9 cellular contexts compared by ENCODE assay signal in genomic region chr6:73566954-73567591, GRCh38. TPM values are rescaled to one million over a fixed set of nuclear protein-coding genes. Genes with fewer than 3 reads are reported as not detected.
DNase-seq lines count a peak whose midpoint lies in the region; ATAC-seq and TF ChIP-seq lines count a peak whose summit lies in the region.
"Had no signal": no experiment of that assay in that cellular context is flagged by ENCODE, and none has a peak within 500 bp of the region (broad histone marks: within the 10 kb centered on the region; RNA-seq: fewer than 3 reads in every experiment).

No MANE protein-coding gene starts in this region.

- intact Hi-C loops in right lobe of liver (cut with DNase I) (no loop called here), upper lobe of right lung (cut with DNase I) (no loop called here)

- no peaks in the 10 kb centered on the region for H3K9me3 ChIP-seq in right lobe of liver
- no peaks in the 10 kb centered on the region for H3K9me3 ChIP-seq in upper lobe of right lung

- H3K36me3 ChIP-seq in right lobe of liver (no peaks in the 10 kb centered on the region), upper lobe of right lung (no peaks in the 10 kb centered on the region)

- H3K27me3 ChIP-seq in right lobe of liver (no peaks in the 10 kb centered on the region), upper lobe of right lung (no peaks in the 10 kb centered on the region)

- peak; percentile 61 for TF ChIP-seq POLR2A in right lobe of liver (IDR thresholded peaks at IDR 0.05)

- TF ChIP-seq CTCF in cardiac fibroblast (IDR thresholded peaks at IDR 0.05; ENCODE audit: low read depth, low read length), result no peak
- no peak for TF ChIP-seq CTCF in right lobe of liver (IDR thresholded peaks at IDR 0.05)
- no peak for TF ChIP-seq CTCF in upper lobe of right lung (IDR thresholded peaks at IDR 0.05)

- WGBS in right lobe of liver (ENCODE audit: insufficient coverage, low coverage, low lambda C conversion rate, missing lambda C conversion rate), result 17% methylated on average over 8 of the region's 8 CpGs

- H3K4me3 ChIP-seq in cardiac fibroblast (replicated peaks in 1 of 2; ENCODE audit: low read depth in 2 of 2, low read length in 2 of 2), result no peak overlapping the region
- no peak overlapping the region for H3K4me3 ChIP-seq in right lobe of liver
- no peak overlapping the region for H3K4me3 ChIP-seq in upper lobe of right lung

- peak overlapping the region; percentile 88 to 95 (median 92) for H3K27ac ChIP-seq in right lobe of liver
- H3K27ac ChIP-seq in upper lobe of right lung, result no peak overlapping the region

- DNase-seq in HuH-7.5 (ENCODE audit: low spot score), result peak; percentile 81
- peak; percentile 62 to 88 for DNase-seq in cardiac fibroblast (ENCODE audit: low read depth in 2 of 2)
- peak; percentile 78 to 95 (median 87) for DNase-seq in right lobe of liver
- peak; percentile 74 for DNase-seq in upper lobe of right lung
- DNase-seq in AML-193 (lab: John Stamatoyannopoulos, UW), result no peak
- no peak for DNase-seq in stimulated activated CD4-positive, alpha-beta T cell treated with anti-CD3 and anti-CD28 coated beads, Interleukin-12 subunit alpha, Interleukin-12 subunit beta, amount 100 ng/mL, for 4 hours
- DNase-seq: activated naive CD4-positive, alpha-beta T cell treated with anti-CD3 and anti-CD28 coated beads, Interleukin-2, amount 50 U/mL, for 16 hours; RPMI8226 had no signal

- ATAC-seq in right lobe of liver, result peak; percentile 93 to 97 (median 95)
- ATAC-seq in upper lobe of right lung, result peak; percentile 96
- no peak for ATAC-seq in GM21723 (IDR thresholded peaks at IDR 0.05; ENCODE audit: unreplicated experiment)

- peaks cover 0 to 17% (median 4%) of the 10 kb centered on the region in 4 donors for H3K4me1 ChIP-seq in right lobe of liver
- peaks cover 11% of the 10 kb centered on the region for H3K4me1 ChIP-seq in upper lobe of right lung

RNA-seq across cellular contexts. Expression of gene EEF1A1, which starts 46.2 kb away (rescaled TPM):
- total RNA-seq in right lobe of liver (1,000 to 10,000 TPM; 2,452 to 4,356 (median 3,217) TPM), upper lobe of right lung (9,028 TPM)

Comparison
In these comparisons a context has a peak if more than half of its experiments do, and no peak if none do; other contexts are left out.
1. DNase-seq: peak in HuH-7.5 (single experiment), cardiac fibroblast (2 of 2), right lobe of liver (3 of 3) and upper lobe of right lung (single experiment); none in AML-193 (0 of 2) and stimulated activated CD4-positive, alpha-beta T cell treated with anti-CD3 and anti-CD28 coated beads, Interleukin-12 subunit alpha, Interleukin-12 subunit beta, amount 100 ng/mL, for 4 hours (single experiment).